Comparison of ENCODE assay signal across 9 cellular contexts in the genomic region with DNA sequence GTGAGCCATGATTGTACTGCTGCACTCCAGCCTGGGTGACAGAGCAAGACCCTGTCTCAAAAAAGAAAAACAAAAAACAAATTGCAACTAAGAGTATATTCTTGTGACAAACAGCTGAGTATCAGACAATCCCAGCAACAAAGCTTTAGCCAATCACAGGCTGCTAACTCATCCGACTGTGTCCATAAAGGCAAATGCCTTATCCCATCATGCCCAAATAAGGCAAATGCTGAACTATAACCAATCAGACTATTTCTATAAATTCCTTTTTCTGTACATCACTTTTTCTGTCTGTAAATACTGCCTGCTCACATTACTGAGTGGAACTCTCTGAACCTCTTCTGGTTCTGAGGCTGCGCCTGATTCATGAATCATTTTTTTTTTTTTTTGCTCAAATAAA. TPM values are rescaled to one million over a fixed set of nuclear protein-coding genes. Genes with fewer than 3 reads are reported as not detected.
"Had no signal": no experiment of that assay in that cellular context is flagged by ENCODE, and none has a peak within 500 bp of the region (broad histone marks: within the 10 kb centered on the region; RNA-seq: fewer than 3 reads in every experiment).

No MANE protein-coding gene starts in this region.

- ATAC-seq: GM12878 had no signal

- FAIRE-seq: G401.6, GM12878, GM12891, GM12892, GM18507, GM19239 had no signal

- H3K4me3 ChIP-seq: GM12878 had no signal

- DNase-seq: GDM1, GF-D8 had no signal

RNA-seq across cellular contexts. Expression of a gene that starts 37.5 kb away (rescaled TPM):
- total RNA-seq: G401, GM12878 had no signal
- polyA plus RNA-seq: GM12878 had no signal
